15 cellular contexts compared by ENCODE assay signal in the genomic region with DNA sequence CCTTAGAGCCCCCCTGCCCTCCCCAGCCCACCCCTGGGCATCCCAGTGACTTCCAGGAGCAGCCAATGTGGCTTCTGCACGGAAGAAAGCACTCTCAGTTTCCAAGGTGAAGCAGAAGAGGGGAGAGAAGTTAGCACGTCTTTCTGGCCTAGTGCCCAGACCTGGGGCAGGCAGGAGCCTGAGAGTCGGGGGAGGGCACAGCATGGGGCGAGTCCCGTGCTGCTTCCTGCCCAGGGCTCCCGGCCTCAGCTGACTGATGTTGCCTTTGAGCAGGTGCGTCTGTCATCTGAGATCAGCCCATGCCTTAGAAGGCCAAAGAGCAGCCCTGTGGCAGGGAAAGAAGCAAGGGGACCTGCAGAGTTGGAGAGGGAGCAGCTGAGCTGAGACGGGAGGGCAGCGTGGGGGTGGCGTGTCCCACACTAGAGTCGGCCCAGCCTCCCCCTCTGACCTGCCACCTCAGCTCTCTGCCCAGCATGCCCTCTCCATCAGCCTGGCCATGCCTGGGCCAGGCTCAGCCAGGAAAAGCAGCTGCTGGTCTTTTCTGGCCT.
DNase-seq lines count a peak whose midpoint lies in the region; TF ChIP-seq lines count a peak whose summit lies in the region.
"Had no signal": no experiment of that assay in that cellular context is flagged by ENCODE, and none has a peak within 500 bp of the region (broad histone marks: within the 10 kb centered on the region; RNA-seq: fewer than 3 reads in every experiment).

No MANE protein-coding gene starts in this region.

- peak overlapping the region; percentile 49 for H3K27ac ChIP-seq in substantia nigra (ENCODE audit: low read depth, low read length, poor library complexity, severe bottlenecking)
- H3K27ac ChIP-seq: A549, tibial artery had no signal

- H3K4me3 ChIP-seq in choroid plexus epithelial cell (ENCODE audit: low read depth, low read length): no peak overlapping the region
- H3K4me3 ChIP-seq: A549, tibial artery had no signal

- DNase-seq in NCI-H1694 treated with DMSO at 0.1 percent for 48 hours (lab: John Stamatoyannopoulos, UW): peak; percentile 14
- DNase-seq in NCI-H1694 (lab: John Stamatoyannopoulos, UW): no peak
- DNase-seq in NCI-H2107 (lab: John Stamatoyannopoulos, UW): peak; percentile 56
- peak; percentile 18 for DNase-seq in choroid plexus epithelial cell (ENCODE audit: low read depth)
- DNase-seq in substantia nigra (lab: John Stamatoyannopoulos, UW): peak in 12 of 49 donors; percentile 13 to 42 (median 25)
- no peak for DNase-seq in HuH-7 (ENCODE audit: low spot score)
- DNase-seq in amygdala (lab: John Stamatoyannopoulos, UW): no peak
- no peak for DNase-seq in AG20443 (ENCODE audit: low spot score)
- DNase-seq: activated CD4-positive, alpha-beta T cell treated with anti-CD3 and anti-CD28 coated beads for 36 hours; activated gamma-delta T cell; KG1; natural killer cell; NCI-H82; tibial artery had no signal

- TF ChIP-seq CTCF in choroid plexus epithelial cell (conservative IDR thresholded peaks at IDR 0.05; ENCODE audit: low read depth, low read length): no peak

Comparison
In these comparisons a context has a peak if more than half of its experiments do, and no peak if none do; other contexts are left out.
1. DNase-seq: peak in NCI-H1694 treated with DMSO at 0.1 percent for 48 hours (single experiment), NCI-H2107 (single experiment) and choroid plexus epithelial cell (single experiment); none in NCI-H1694 (single experiment), HuH-7 (single experiment), amygdala (0 of 56) and AG20443 (single experiment).